Comparison of ENCODE assay signal across 8 cellular contexts in the genomic region with DNA sequence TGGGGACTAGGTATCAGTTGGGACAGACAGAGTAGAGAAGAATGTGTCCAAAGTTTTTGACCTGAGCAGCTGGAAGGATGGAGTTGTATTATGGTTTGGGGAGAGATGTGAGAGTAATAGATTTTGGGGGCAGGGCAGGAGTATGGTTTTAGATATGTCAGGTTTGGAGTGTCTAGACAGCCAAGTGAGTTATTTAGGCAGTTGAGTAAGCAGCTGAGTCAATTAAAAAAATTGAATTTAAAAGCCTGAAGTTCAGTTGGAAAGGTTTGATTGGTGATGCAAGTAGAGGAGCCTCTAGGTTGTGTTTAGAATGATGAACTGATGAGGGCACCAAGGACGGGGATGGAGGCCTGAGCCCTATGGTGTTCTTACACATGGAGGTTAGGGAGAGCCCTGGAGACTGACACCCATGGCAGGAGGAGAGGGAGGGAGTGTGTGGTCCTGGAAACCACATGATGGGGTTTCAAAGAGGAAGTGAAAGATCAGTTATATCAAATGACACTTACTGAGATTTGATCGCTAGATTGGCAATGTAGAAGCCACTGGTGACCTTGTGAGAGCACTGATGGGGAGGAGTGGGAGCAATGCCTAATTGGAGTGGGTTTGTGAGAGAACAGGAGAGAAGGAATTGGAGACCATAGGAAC. TPM values are rescaled to one million over a fixed set of nuclear protein-coding genes. Genes with fewer than 3 reads are reported as not detected.
DNase-seq lines count a peak whose midpoint lies in the region; ATAC-seq lines count a peak whose summit lies in the region.

No MANE protein-coding gene starts in this region.

- DNase-seq in activated T-cell treated with anti-CD3 and anti-CD28 coated beads for 48 hours (ENCODE audit: low read depth), result peak; percentile 21
- DNase-seq in activated T-cell treated with anti-CD3 and anti-CD28 coated beads for 4 hours, result no peak
- DNase-seq in activated T-cell treated with anti-CD3 and anti-CD28 coated beads, Interleukin-2, amount 50 U/mL, for 4 hours, result no peak
- peak; percentile 7 for DNase-seq in stimulated activated naive B cell treated with anti-CD40 and anti-IgM and Interleukin-4, amounts not matched to agents 10 μg/mL and 1 μg/mL and 100 μg/mL, for 72 hours
- DNase-seq in midbrain (lab: John Stamatoyannopoulos, UW), result no peak

- H3K27ac Mint-ChIP-seq in stimulated activated naive B cell treated with anti-CD40 and anti-IgM and Interleukin-4, amounts not matched to agents 10 μg/mL and 1 μg/mL and 100 μg/mL, for 72 hours, result no peak overlapping the region

- no peaks in the 10 kb centered on the region for H3K27me3 Mint-ChIP-seq in activated T-cell treated with anti-CD3 and anti-CD28 coated beads, Interleukin-2, amount 50 U/mL, for 4 hours (ENCODE audit: low read depth)
- H3K27me3 Mint-ChIP-seq in stimulated activated naive B cell treated with anti-CD40 and anti-IgM and Interleukin-4, amounts not matched to agents 10 μg/mL and 1 μg/mL and 100 μg/mL, for 72 hours, result peaks cover 11 to 23% of the 10 kb centered on the region in 2 donors

- ATAC-seq in HG03442 (IDR thresholded peaks at IDR 0.05; ENCODE audit: unreplicated experiment) (peak; percentile 64), HG02970 (IDR thresholded peaks at IDR 0.05; ENCODE audit: low FRiP score, unreplicated experiment) (no peak), HG03095 (IDR thresholded peaks at IDR 0.05; ENCODE audit: unreplicated experiment) (no peak)
- peak; percentile 44 to 61 for ATAC-seq in activated T-cell treated with anti-CD3 and anti-CD28 coated beads, Interleukin-2, amount 50 U/mL, for 4 hours
- ATAC-seq in stimulated activated naive B cell treated with anti-CD40 and anti-IgM and Interleukin-4, amounts not matched to agents 10 μg/mL and 1 μg/mL and 100 μg/mL, for 72 hours (replicated peaks), result peak; percentile 88

- no peak overlapping the region for H3K4me3 Mint-ChIP-seq in activated T-cell treated with anti-CD3 and anti-CD28 coated beads, Interleukin-2, amount 50 U/mL, for 4 hours
- no peak overlapping the region for H3K4me3 Mint-ChIP-seq in stimulated activated naive B cell treated with anti-CD40 and anti-IgM and Interleukin-4, amounts not matched to agents 10 μg/mL and 1 μg/mL and 100 μg/mL, for 72 hours

- H3K36me3 Mint-ChIP-seq in activated T-cell treated with anti-CD3 and anti-CD28 coated beads, Interleukin-2, amount 50 U/mL, for 4 hours (ENCODE audit: insufficient read depth), result no peaks in the 10 kb centered on the region
- H3K36me3 Mint-ChIP-seq in stimulated activated naive B cell treated with anti-CD40 and anti-IgM and Interleukin-4, amounts not matched to agents 10 μg/mL and 1 μg/mL and 100 μg/mL, for 72 hours, result no peaks in the 10 kb centered on the region

- H3K4me1 Mint-ChIP-seq in activated T-cell treated with anti-CD3 and anti-CD28 coated beads, Interleukin-2, amount 50 U/mL, for 4 hours (ENCODE audit: low read depth), result peaks cover 49% of the 10 kb centered on the region
- H3K4me1 Mint-ChIP-seq in stimulated activated naive B cell treated with anti-CD40 and anti-IgM and Interleukin-4, amounts not matched to agents 10 μg/mL and 1 μg/mL and 100 μg/mL, for 72 hours, result peaks cover 5 to 15% of the 10 kb centered on the region in 2 donors

- no peaks in the 10 kb centered on the region for H3K9me3 Mint-ChIP-seq in activated T-cell treated with anti-CD3 and anti-CD28 coated beads, Interleukin-2, amount 50 U/mL, for 4 hours
- no peaks in the 10 kb centered on the region for H3K9me3 Mint-ChIP-seq in stimulated activated naive B cell treated with anti-CD40 and anti-IgM and Interleukin-4, amounts not matched to agents 10 μg/mL and 1 μg/mL and 100 μg/mL, for 72 hours

RNA-seq across cellular contexts. Expression of a gene that starts 10.2 kb away (rescaled TPM):
- 1 to 10 TPM; 4.2 to 7.0 (median 5.8) TPM for total RNA-seq in activated T-cell treated with anti-CD3 and anti-CD28 coated beads, Interleukin-2, amount 50 U/mL, for 4 hours

Comparison
In these comparisons a context has a peak if more than half of its experiments do, and no peak if none do; other contexts are left out.
1. DNase-seq: peak in activated T-cell treated with anti-CD3 and anti-CD28 coated beads for 48 hours (single experiment) and stimulated activated naive B cell treated with anti-CD40 and anti-IgM and Interleukin-4, amounts not matched to agents 10 μg/mL and 1 μg/mL and 100 μg/mL, for 72 hours (single experiment); none in activated T-cell treated with anti-CD3 and anti-CD28 coated beads for 4 hours (single experiment), activated T-cell treated with anti-CD3 and anti-CD28 coated beads, Interleukin-2, amount 50 U/mL, for 4 hours (single experiment) and midbrain (single experiment).
2. ATAC-seq: peak in HG03442 (single experiment), activated T-cell treated with anti-CD3 and anti-CD28 coated beads, Interleukin-2, amount 50 U/mL, for 4 hours (2 of 2) and stimulated activated naive B cell treated with anti-CD40 and anti-IgM and Interleukin-4, amounts not matched to agents 10 μg/mL and 1 μg/mL and 100 μg/mL, for 72 hours (2 of 2); none in HG02970 (single experiment) and HG03095 (single experiment).